In the genomic region with DNA sequence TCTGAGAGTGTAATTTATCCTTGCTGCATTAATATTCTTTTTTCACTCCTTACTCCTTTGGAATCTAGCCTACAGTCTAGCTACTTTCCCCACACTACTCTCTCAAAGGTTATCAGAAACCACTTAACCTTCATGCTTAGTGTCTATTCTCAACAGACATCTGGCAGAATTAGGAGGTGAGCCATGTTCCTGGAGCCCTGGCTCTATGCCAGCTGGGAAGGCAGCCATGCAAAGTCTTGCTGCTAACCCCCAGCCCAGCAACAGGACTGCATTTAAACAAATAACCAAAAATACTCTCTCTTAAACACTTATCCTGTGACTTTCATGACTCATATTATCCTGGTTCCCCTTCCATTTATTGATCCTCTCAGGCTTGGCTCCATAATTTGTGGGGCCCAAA, we compare ENCODE assay signal across 10 cellular contexts.
DNase-seq lines count a peak whose midpoint lies in the region; ATAC-seq and TF ChIP-seq lines count a peak whose summit lies in the region.
"Had no signal": no experiment of that assay in that cellular context is flagged by ENCODE, and none has a peak within 500 bp of the region (broad histone marks: within the 10 kb centered on the region; RNA-seq: fewer than 3 reads in every experiment).

No MANE protein-coding gene starts in this region.

- ATAC-seq in GM18502 (IDR thresholded peaks at IDR 0.05; ENCODE audit: poor library complexity, unreplicated experiment), result no peak

- no peak for TF ChIP-seq CTCF in choroid plexus epithelial cell (conservative IDR thresholded peaks at IDR 0.05; ENCODE audit: low read depth, low read length)

- no peak overlapping the region for H3K4me3 ChIP-seq in choroid plexus epithelial cell (ENCODE audit: low read depth, low read length)
- H3K4me3 ChIP-seq: dorsolateral prefrontal cortex had no signal

- DNase-seq in NCI-H2107 treated with DMSO at 0.1 percent for 48 hours (lab: John Stamatoyannopoulos, UW; ENCODE audit: unreplicated experiment), result peak; percentile 1
- no peak for DNase-seq in NCI-H2107 (lab: John Stamatoyannopoulos, UW)
- DNase-seq in NCI-H345 (lab: John Stamatoyannopoulos, UW), result peak; percentile 77
- DNase-seq in choroid plexus epithelial cell (ENCODE audit: low read depth), result peak; percentile 90
- peak; percentile 52 for DNase-seq in pulmonary artery endothelial cell (ENCODE audit: low read depth, low spot score)
- no peak for DNase-seq in MV-4-11 (lab: John Stamatoyannopoulos, UW)
- DNase-seq in GM19240 (ENCODE audit: insufficient read length, low spot score), result no peak
- DNase-seq: NK-92 treated with Interleukin-12 subunit alpha and Interleukin-12 subunit beta, amount 100 ng/mL, for 24 hours had no signal

Comparison
In these comparisons a context has a peak if more than half of its experiments do, and no peak if none do; other contexts are left out.
1. DNase-seq: peak in NCI-H2107 treated with DMSO at 0.1 percent for 48 hours (single experiment), NCI-H345 (single experiment), choroid plexus epithelial cell (single experiment) and pulmonary artery endothelial cell (single experiment); none in NCI-H2107 (single experiment), MV-4-11 (single experiment) and GM19240 (single experiment).